14 cellular contexts compared by ENCODE assay signal in genomic region chr14:74660863-74661262, GRCh38. TPM values are rescaled to one million over a fixed set of nuclear protein-coding genes. Genes with fewer than 3 reads are reported as not detected.
DNase-seq lines count a peak whose midpoint lies in the region; ATAC-seq, FAIRE-seq and TF ChIP-seq lines count a peak whose summit lies in the region.
"Had no signal": no experiment of that assay in that cellular context is flagged by ENCODE, and none has a peak within 500 bp of the region (broad histone marks: within the 10 kb centered on the region; RNA-seq: fewer than 3 reads in every experiment).

No MANE protein-coding gene starts in this region.

- CTCF ChIA-PET in HCT116 (lab: Charles Lee) (no interaction called here), GM10248 (lab: Yijun Ruan, JAX) (interaction anchor here (1.2 kb wide), 1 partner anchor 13 kb away, joined by 4 read pairs; no protein-coding TSS in a partner anchor)

- 0 out of 2 replicates have a peak, but pooled peaks cover 7% of the 10 kb centered on the region for H3K36me3 ChIP-seq in ACC112 (ENCODE audit: insufficient read depth, low read length)
- peaks cover 18 to 23% of the 10 kb centered on the region in 2 experiments; a peak in 3 of 4 replicates for H3K36me3 ChIP-seq in HCT116 (ENCODE audit: control insufficient read depth in 1 of 2, insufficient read depth in 2 of 2, low read length in 2 of 2)
- H3K36me3 ChIP-seq in ascending aorta = peaks cover 12 to 23% of the 10 kb centered on the region in 2 donors
- peaks cover 0 to 5% of the 10 kb centered on the region in 2 donors for H3K36me3 ChIP-seq in gastrocnemius medialis

- intact Hi-C loops in HCT116 (cut with micrococcal nuclease) (no loop called here), ascending aorta (cut with DNase I) (no loop called here), gastrocnemius medialis (cut with DNase I; ENCODE audit: low total_unique reads) (loop anchor here (5.0 kb wide), 1 partner anchor 114 kb away; no protein-coding TSS in a partner anchor)

- H3K4me3 ChIP-seq in ACC112 (ENCODE audit: low read depth, low read length) = no peak overlapping the region
- H3K4me3 ChIP-seq in HCT116 (replicated peaks in 1 of 2; ENCODE audit: low read depth in 1 of 2, low read length in 2 of 2) = no peak overlapping the region
- no peak overlapping the region for H3K4me3 ChIP-seq in ascending aorta
- no peak overlapping the region for H3K4me3 ChIP-seq in gastrocnemius medialis

- H3K79me2 ChIP-seq in ACC112 (ENCODE audit: control insufficient read depth, insufficient read depth, low read length, unreplicated experiment) (no peaks in the 10 kb centered on the region), HCT116 (ENCODE audit: insufficient read depth, low read length) (no peaks in the 10 kb centered on the region)

- no peak overlapping the region for H3K4me2 ChIP-seq in HCT116 (ENCODE audit: low read length)

- no peak for TF ChIP-seq POLR2A in HCT116 (IDR thresholded peaks at IDR 0.05; ENCODE audit: borderline replicate concordance, extremely low read depth, insufficient read depth, insufficient read length)
- no peak for TF ChIP-seq POLR2A in gastrocnemius medialis (IDR thresholded peaks at IDR 0.05)

- no peak for ATAC-seq in HCT116
- no peak for ATAC-seq in gastrocnemius medialis
- no peak for ATAC-seq in esophagus mucosa
- ATAC-seq: CD8-positive, alpha-beta T cell had no signal

- H3K4me1 ChIP-seq in ACC112 (ENCODE audit: control insufficient read depth, insufficient read depth, low read length, unreplicated experiment) (peaks cover 49% of the 10 kb centered on the region), HCT116 (ENCODE audit: control insufficient read depth in 1 of 2, insufficient read depth in 2 of 2, low read length in 2 of 2) (no peaks in the 10 kb centered on the region; a peak in 1 of 4 replicates), ascending aorta (peaks cover 27 to 56% of the 10 kb centered on the region in 2 donors), gastrocnemius medialis (peaks cover 34 to 68% of the 10 kb centered on the region in 2 donors)

- TF ChIP-seq RAD21 in HCT116 (IDR thresholded peaks at IDR 0.05; ENCODE audit: low read depth) = no peak

- no peaks in the 10 kb centered on the region for H3K27me3 ChIP-seq in ACC112 (ENCODE audit: insufficient read depth, low read length)
- H3K27me3 ChIP-seq in HCT116 (ENCODE audit: insufficient read depth, low read length) = no peaks in the 10 kb centered on the region
- no peaks in the 10 kb centered on the region for H3K27me3 ChIP-seq in ascending aorta
- H3K27me3 ChIP-seq in gastrocnemius medialis = no peaks in the 10 kb centered on the region

- H3K9me3 ChIP-seq in HCT116 (ENCODE audit: control insufficient read depth in 1 of 2, insufficient read depth in 1 of 2, low read depth in 1 of 2, low read length in 2 of 2) (no peaks in the 10 kb centered on the region), ascending aorta (no peaks in the 10 kb centered on the region), gastrocnemius medialis (no peaks in the 10 kb centered on the region)

- no peaks in the 10 kb centered on the region for H4K20me1 ChIP-seq in HCT116 (ENCODE audit: insufficient read depth)

- H2AFZ ChIP-seq in ACC112 (ENCODE audit: low read length, unreplicated experiment) (no peak overlapping the region), HCT116 (ENCODE audit: low read depth, low read length, poor library complexity, severe bottlenecking) (no peak overlapping the region)

- no peak for FAIRE-seq in GM19239 (lab: Jason Lieb, UNC)
- FAIRE-seq: D721Med, G401.6 had no signal

- POLR2A ChIA-PET in HCT116 (lab: Charles Lee) = no interaction called here
- POLR2A ChIA-PET in GM10248 (lab: Yijun Ruan, JAX) = no interaction called here

- in situ Hi-C loops in gastrocnemius medialis (cut with MboI; ENCODE audit: low sequenced_read_pairs in 4 of 4) = no loop called here

- TF ChIP-seq CTCF in HCT116 (IDR thresholded peaks at IDR 0.05 in 2 of 3, conservative IDR thresholded peaks at IDR 0.05 in 1 of 3; ENCODE audit: borderline replicate concordance in 1 of 3, insufficient read depth in 1 of 3, low read depth in 2 of 3, low read length in 2 of 3) (no peak), ascending aorta (IDR thresholded peaks at IDR 0.05) (no peak), gastrocnemius medialis (IDR thresholded peaks at IDR 0.05 in 4 of 5, conservative IDR thresholded peaks at IDR 0.05 in 1 of 5) (no peak), GM10248 (IDR thresholded peaks at IDR 0.05; ENCODE audit: control extremely low read depth, extremely low read depth, low read depth, missing control alignments) (no peak)

- no peaks in the 10 kb centered on the region for H3K9me2 ChIP-seq in HCT116 (ENCODE audit: insufficient read depth)

- BruUV-seq in HCT116 (replicated peaks; lab: Mats Ljungman, UMichigan) = no TSS peak

- H3K9ac ChIP-seq in HCT116 (ENCODE audit: low read length) = no peak overlapping the region

- DNase-seq in HCT116 (ENCODE audit: low read depth, low spot score) (no peak), ascending aorta (ENCODE audit: low spot score in 2 of 2) (no peak), gastrocnemius medialis (no peak), GM10248 (ENCODE audit: extremely low spot score) (no peak), GM19239 (ENCODE audit: insufficient read length, low spot score) (no peak)
- DNase-seq: CD8-positive, alpha-beta T cell; KBM-7; NCI-H1048; NCI-H146; NCI-H526 had no signal

- peak overlapping the region; percentile 74; the same call in 1 of the 2 replicates for H3K27ac ChIP-seq in ACC112 (ENCODE audit: low read depth, low read length)
- H3K27ac ChIP-seq in HCT116 (ENCODE audit: low read depth, low read length) = no peak overlapping the region
- peak overlapping the region; percentile 88 to 95 for H3K27ac ChIP-seq in ascending aorta
- peak overlapping the region; percentile 80 to 88 (median 87) for H3K27ac ChIP-seq in gastrocnemius medialis

- RAD21 ChIA-PET in HCT116 (lab: Charles Lee; ENCODE audit: low non-redundant PET in 1 of 2, low total read pairs in 2 of 2, uncharacterized antibody in 2 of 2, unreplicated experiment in 2 of 2) = no interaction called here

TF ChIP-seq in HCT116, 20 proteins besides CTCF, POLR2A, EP300 and RAD21:
- TF ChIP-seq CEBPB (IDR thresholded peaks at IDR 0.05; ENCODE audit: low read depth) (no peak), MAX (IDR thresholded peaks at IDR 0.05) (no peak), SIN3A (IDR thresholded peaks at IDR 0.05; ENCODE audit: low read depth) (no peak), ZBTB33 (IDR thresholded peaks at IDR 0.05; ENCODE audit: extremely low read depth, insufficient replicate concordance, low read length) (no peak), REST (IDR thresholded peaks at IDR 0.05; ENCODE audit: low read depth) (peak; percentile 40)

RNA-seq across cellular contexts. Expression of gene LTBP2, which starts 48.8 kb away (rescaled TPM):
- total RNA-seq in HCT116 (2021; ENCODE audit: unreplicated experiment) (1.5 TPM), ascending aorta (383 TPM), gastrocnemius medialis (10 to 100 TPM; 19.8 to 51.9 (median 28.8) TPM), esophagus mucosa (14.4 TPM)
- 1.3 and 1.5 TPM in 2 replicates for polyA plus RNA-seq in HCT116 (2012)

RNA-seq across cellular contexts. Expression of gene AREL1, which starts 52.0 kb away (rescaled TPM):
- 45.9 TPM for total RNA-seq in HCT116 (2021; ENCODE audit: unreplicated experiment)
- polyA plus RNA-seq in HCT116 (2012) = 17.1 and 18.7 TPM in 2 replicates
- 17.9 TPM for total RNA-seq in ascending aorta
- 10 to 100 TPM; 14.7 to 30.1 (median 22.1) TPM for total RNA-seq in gastrocnemius medialis
- total RNA-seq in esophagus mucosa = 24.1 TPM

RNA-seq across cellular contexts. Expression of gene FCF1, which starts 52.1 kb away (rescaled TPM):
- total RNA-seq in HCT116 (2021; ENCODE audit: unreplicated experiment) (69.0 TPM), ascending aorta (10.0 TPM), gastrocnemius medialis (10 to 100 TPM; 15.1 to 22.9 (median 18.6) TPM), esophagus mucosa (38.8 TPM)
- 32.7 and 47.8 TPM in 2 replicates for polyA plus RNA-seq in HCT116 (2012)
